ENCODE assay signal across 8 cellular contexts in genomic region chr1:230869499-230869898, GRCh38. TPM values are rescaled to one million over a fixed set of nuclear protein-coding genes. Genes with fewer than 3 reads are reported as not detected.
A peak's percentile ranks its signal among the peaks of the same experiment; 100 is the strongest.
DNase-seq lines count a peak whose midpoint lies in the region; ATAC-seq and TF ChIP-seq lines count a peak whose summit lies in the region.

No MANE protein-coding gene starts in this region.

- H3K36me3 ChIP-seq in PC-3 (ENCODE audit: low read depth, low read length) (no peaks in the 10 kb centered on the region), endodermal cell (ENCODE audit: control insufficient read depth, insufficient read depth, low read length) (no peaks in the 10 kb centered on the region), neuron (ENCODE audit: insufficient read depth, low read length) (peaks cover 14% of the 10 kb centered on the region)

- H3K4me1 Mint-ChIP-seq in Calu3 (ENCODE audit: low read depth, unreplicated experiment) (peaks cover 36% of the 10 kb centered on the region), endodermal cell (peaks cover 30% of the 10 kb centered on the region)

- peak overlapping the region; percentile 95 for H3K4me2 ChIP-seq in PC-3 (ENCODE audit: low read length)

- 79 to 80% methylated on average over 3 to 4 of the region's 4 CpGs for WGBS in endodermal cell (ENCODE audit: insufficient coverage in 1 of 2, insufficient read length in 1 of 2), 2 experiments

- H3K9ac ChIP-seq in PC-3 (ENCODE audit: low read length) (peak overlapping the region; percentile 83), endodermal cell (ENCODE audit: extremely low read depth, low read length, poor library complexity, severe bottlenecking) (peak overlapping the region; percentile 91)

- no peak for DNase-seq in Calu3
- no peak for DNase-seq in PC-3
- no peak for DNase-seq in endodermal cell
- no peak for DNase-seq in hepatic stellate cell (ENCODE audit: low spot score)
- DNase-seq in omental fat pad (ENCODE audit: low spot score): no peak
- DNase-seq in COR-L47 (lab: John Stamatoyannopoulos, UW): no peak

- POLR2A ChIA-PET in PC-3 (lab: Charles Lee; ENCODE audit: unreplicated experiment): interaction anchor here (0.6 kb wide), 1 partner anchor 1493 kb away, joined by 4 read pairs; no protein-coding TSS in a partner anchor

- H3K4me3 Mint-ChIP-seq in Calu3 (ENCODE audit: low read depth, unreplicated experiment) (peak overlapping the region; percentile 86), endodermal cell (peak overlapping the region; percentile 84)

- no peaks in the 10 kb centered on the region for H3F3A ChIP-seq in PC-3 (ENCODE audit: low read length, unreplicated experiment)

- no peaks in the 10 kb centered on the region for H4K20me1 ChIP-seq in PC-3 (ENCODE audit: low read length)

- ATAC-seq in PC-3 (no peak), omental fat pad (ENCODE audit: low FRiP score) (no peak), HG03175 (IDR thresholded peaks at IDR 0.05; ENCODE audit: unreplicated experiment) (no peak)

- H3K9me2 ChIP-seq in PC-3 (replicated peaks; ENCODE audit: low read length): no peaks in the 10 kb centered on the region

- BruUV-seq in Calu3 (replicated peaks; lab: Mats Ljungman, UMichigan) (no TSS peak), PC-3 (replicated peaks; lab: Mats Ljungman, UMichigan) (TSS peak; percentile 71)

- H3K9me3 ChIP-seq in PC-3 (ENCODE audit: low read length): no peaks in the 10 kb centered on the region
- no peaks in the 10 kb centered on the region for H3K9me3 ChIP-seq in endodermal cell (ENCODE audit: control insufficient read depth, low read length)
- H3K9me3 ChIP-seq in neuron (ENCODE audit: low read length): no peaks in the 10 kb centered on the region

- H3K27ac Mint-ChIP-seq in Calu3 (ENCODE audit: unreplicated experiment): peak overlapping the region; percentile 97
- peak overlapping the region; percentile 96 for H3K27ac Mint-ChIP-seq in endodermal cell

- CTCF ChIA-PET in Calu3 (lab: Charles Lee): interaction anchor here (0.6 to 2.5 kb wide), 3 partner anchors 11 to 468 kb away, joined by 3 to 12 read pairs (median 5); partner anchors contain the start of genes EXOC8, FAM89A and SPRTN
- CTCF ChIA-PET in PC-3 (lab: Charles Lee): no interaction called here

- no peak for TF ChIP-seq CTCF in Calu3 (IDR thresholded peaks at IDR 0.05; ENCODE audit: unreplicated experiment)
- no peak for TF ChIP-seq CTCF in PC-3 (conservative IDR thresholded peaks at IDR 0.05; ENCODE audit: low read depth, low read length)
- TF ChIP-seq CTCF in endodermal cell (conservative IDR thresholded peaks at IDR 0.05): no peak
- no peak for TF ChIP-seq CTCF in omental fat pad (IDR thresholded peaks at IDR 0.05)

- H3K9me3 Mint-ChIP-seq in Calu3 (ENCODE audit: low read depth, unreplicated experiment) (no peaks in the 10 kb centered on the region), endodermal cell (no peaks in the 10 kb centered on the region)

- H3K79me2 ChIP-seq in PC-3 (ENCODE audit: low read length): peaks cover 37% of the 10 kb centered on the region

- H3K27me3 Mint-ChIP-seq in Calu3 (ENCODE audit: unreplicated experiment) (no peaks in the 10 kb centered on the region), endodermal cell (ENCODE audit: insufficient read depth) (peaks cover 13% of the 10 kb centered on the region)

- peaks cover 38% of the 10 kb centered on the region for H3K36me3 Mint-ChIP-seq in Calu3 (ENCODE audit: insufficient read depth, unreplicated experiment)
- no peaks in the 10 kb centered on the region for H3K36me3 Mint-ChIP-seq in endodermal cell (ENCODE audit: low read depth)

- peak overlapping the region; percentile 65 for H3K4me3 ChIP-seq in PC-3 (ENCODE audit: low read length)
- H3K4me3 ChIP-seq in endodermal cell (ENCODE audit: low read length): peak overlapping the region; percentile 79
- peak overlapping the region; percentile 93 for H3K4me3 ChIP-seq in neuron (ENCODE audit: low read length)

- H3K27me3 ChIP-seq in PC-3 (ENCODE audit: low read length) (no peaks in the 10 kb centered on the region), endodermal cell (ENCODE audit: control insufficient read depth, insufficient read depth, low read length, poor library complexity, severe bottlenecking) (no peaks in the 10 kb centered on the region), neuron (ENCODE audit: insufficient read depth, low read length) (no peaks in the 10 kb centered on the region)

- H3K27ac ChIP-seq in PC-3 (ENCODE audit: low read length): no peak overlapping the region
- peak overlapping the region; percentile 98 for H3K27ac ChIP-seq in endodermal cell (ENCODE audit: low read depth, low read length)

- peak overlapping the region; percentile 95 for H2AFZ ChIP-seq in PC-3 (ENCODE audit: low read length)
- H2AFZ ChIP-seq in neuron (ENCODE audit: low read depth, low read length): peak overlapping the region; percentile 92

- H3K4me1 ChIP-seq in PC-3 (ENCODE audit: insufficient read depth, low read length): peaks cover 25% of the 10 kb centered on the region
- H3K4me1 ChIP-seq in endodermal cell (ENCODE audit: control insufficient read depth, insufficient read depth, low read length): no peaks in the 10 kb centered on the region
- peaks cover 41% of the 10 kb centered on the region for H3K4me1 ChIP-seq in neuron (ENCODE audit: insufficient read depth, low read length)

- intact Hi-C loops in Calu3 (cut with micrococcal nuclease; ENCODE audit: unreplicated experiment): loop anchor here (5.0 kb wide), 2 partner anchors 108 to 468 kb away; partner anchors contain the start of genes ARV1, EXOC8, SPRTN and TTC13
- intact Hi-C loops in PC-3 (cut with micrococcal nuclease): loop anchor here (2.0 kb wide), 2 partner anchors 45 to 71 kb away; no protein-coding TSS in a partner anchor

RNA-seq across cellular contexts. Expression of gene C1orf198, which starts 1.2 kb away (rescaled TPM):
- total RNA-seq in Calu3 (2022): 77.2 and 80.4 TPM in 2 replicates
- 24.5 and 24.8 TPM in 2 replicates for total RNA-seq in PC-3 (2014; rRNA removed)
- total RNA-seq in endodermal cell: 10 to 100 TPM; 37.5 to 44.8 TPM
- polyA plus RNA-seq in endodermal cell (2013, experiment 1 of 2): 61.8 TPM
- polyA plus RNA-seq in endodermal cell (2013, experiment 2 of 2): 58.9 TPM
- total RNA-seq in omental fat pad: 10 to 100 TPM; 32.8 to 98.4 (median 63.2) TPM
